ENCODE assay signal across 17 cellular contexts in genomic region chr22:26918236-26918635, GRCh38.
"Had no signal": no experiment of that assay in that cellular context is flagged by ENCODE, and none has a peak within 500 bp of the region (broad histone marks: within the 10 kb centered on the region; RNA-seq: fewer than 3 reads in every experiment).

No MANE protein-coding gene starts in this region.

- H3K36me3 ChIP-seq: colonic mucosa, esophagus squamous epithelium, pancreas, sigmoid colon, upper lobe of right lung had no signal

- H3K4me2 ChIP-seq: hepatocyte had no signal

- ATAC-seq: activated CD8-positive, alpha-beta memory T cell treated with anti-CD3 and anti-CD28 coated beads, Interleukin-2, amount 10 ng/mL, durations not matched to agents 7 days and 5 days; body of pancreas; naive thymus-derived CD4-positive, alpha-beta T cell; pancreas; stimulated activated memory B cell treated with anti-CD40 and anti-IgM and Interleukin-4, amounts not matched to agents 10 μg/mL and 1 μg/mL and 100 μg/mL, for 72 hours; upper lobe of right lung had no signal

- H3K27me3 ChIP-seq: body of pancreas, colonic mucosa, pancreas had no signal

- H3K79me2 ChIP-seq: hepatocyte had no signal

- DNase-seq: activated CD4-positive, alpha-beta memory T cell treated with anti-CD3 and anti-CD28 coated beads, Interleukin-2, amount 10 ng/mL, durations not matched to agents 7 days and 5 days; activated CD4-positive, alpha-beta T cell treated with anti-CD3 and anti-CD28 coated beads for 48 hours; activated CD4-positive, CD25-positive, alpha-beta regulatory T cell; activated CD8-positive, alpha-beta memory T cell treated with anti-CD3 and anti-CD28 coated beads, Interleukin-2, amount 10 ng/mL, durations not matched to agents 7 days and 5 days; body of pancreas; central memory CD4-positive, alpha-beta T cell; colonic mucosa; esophagus squamous epithelium; mesenchymal stem cell; naive thymus-derived CD4-positive, alpha-beta T cell; pancreas; sigmoid colon; stimulated activated CD4-positive, alpha-beta T cell treated with anti-CD3 and anti-CD28 coated beads, Interleukin-4, amount 100 ng/mL, for 4 hours; T-helper 9 cell; upper lobe of right lung had no signal

- H3K4me3 ChIP-seq: body of pancreas, colonic mucosa, esophagus squamous epithelium, hepatocyte, pancreas, sigmoid colon, upper lobe of right lung had no signal

- H3K9me3 ChIP-seq: body of pancreas, colonic mucosa, esophagus squamous epithelium, pancreas, sigmoid colon, upper lobe of right lung had no signal

- H3K27ac ChIP-seq: body of pancreas, colonic mucosa, esophagus squamous epithelium, hepatocyte, pancreas, sigmoid colon, upper lobe of right lung had no signal

- H3K4me1 ChIP-seq: body of pancreas, colonic mucosa, esophagus squamous epithelium, pancreas, sigmoid colon, upper lobe of right lung had no signal

- H2AFZ ChIP-seq: hepatocyte had no signal

- FAIRE-seq: pancreas had no signal
